Comparison of ENCODE assay signal across 8 cellular contexts in the genomic region with DNA sequence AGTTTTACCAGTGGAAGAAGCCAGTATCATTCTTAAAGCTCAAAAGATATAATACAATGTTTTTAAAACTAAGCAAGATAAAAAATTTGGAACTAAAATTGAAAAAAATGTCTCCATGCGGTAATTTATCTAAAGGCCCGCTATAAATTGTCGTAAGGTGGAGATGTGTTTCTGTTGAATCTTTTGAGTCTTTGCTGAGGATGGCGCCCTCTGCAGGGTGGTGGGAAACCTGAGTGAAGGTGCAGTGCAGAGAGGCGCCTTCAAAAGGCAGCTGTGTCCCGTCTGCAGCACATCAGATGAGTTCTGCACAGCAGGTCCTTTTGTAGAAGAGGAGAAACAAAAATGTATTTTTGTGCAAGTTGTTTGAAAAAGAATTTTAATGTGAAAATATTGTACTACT. TPM values are rescaled to one million over a fixed set of nuclear protein-coding genes. Genes with fewer than 3 reads are reported as not detected.
DNase-seq lines count a peak whose midpoint lies in the region; ATAC-seq and TF ChIP-seq lines count a peak whose summit lies in the region.

No MANE protein-coding gene starts in this region.

- no peak overlapping the region for H3K23ac ChIP-seq in H9 (ENCODE audit: insufficient read length, low read depth, low read length)

- TF ChIP-seq CTCF in C4-2B (conservative IDR thresholded peaks at IDR 0.05) = peak; percentile 59
- TF ChIP-seq CTCF in H9 (conservative IDR thresholded peaks at IDR 0.05) = peak; percentile 93
- TF ChIP-seq CTCF in WI38 (IDR thresholded peaks at IDR 0.05; ENCODE audit: low read depth, low read length) = peak; percentile 24; the same call in 1 of the 2 replicates
- peak; percentile 62 for TF ChIP-seq CTCF in kidney epithelial cell (IDR thresholded peaks at IDR 0.05; ENCODE audit: insufficient read depth, low read length, poor library complexity, severe bottlenecking)
- TF ChIP-seq CTCF in ovary (IDR thresholded peaks at IDR 0.05) = no peak

- no peaks in the 10 kb centered on the region for H3K79me1 ChIP-seq in H9 (ENCODE audit: insufficient read depth, low read depth, low read length, poor library complexity, severe bottlenecking)

- H3K4me1 ChIP-seq in H9 (ENCODE audit: insufficient read depth, low read length) (no peaks in the 10 kb centered on the region; the same call in 1 of the 2 replicates), ovary (ENCODE audit: insufficient read depth) (no peaks in the 10 kb centered on the region)

- H3K4me3 ChIP-seq in WI38 (ENCODE audit: low read depth, low read length) (no peak overlapping the region), kidney epithelial cell (ENCODE audit: low read depth, low read length) (no peak overlapping the region), ovary (no peak overlapping the region)

- no peak for ATAC-seq in HG02840 (IDR thresholded peaks at IDR 0.05; ENCODE audit: low FRiP score, unreplicated experiment)
- ATAC-seq in HG02571 (IDR thresholded peaks at IDR 0.05; ENCODE audit: unreplicated experiment) = no peak

- H3K27ac ChIP-seq in C4-2B = no peak overlapping the region
- H3K27ac ChIP-seq in H9 (ENCODE audit: insufficient read length, low read depth, low read length) = no peak overlapping the region
- H3K27ac ChIP-seq in ovary = no peak overlapping the region

- no peak overlapping the region for H3T11ph ChIP-seq in H9 (ENCODE audit: low read length)

- H4K5ac ChIP-seq in H9 (ENCODE audit: insufficient read length, low read depth, low read length) = no peak overlapping the region

- no peaks in the 10 kb centered on the region for H4K20me1 ChIP-seq in H9 (ENCODE audit: control insufficient read depth, insufficient read depth, insufficient read length)

- H2BK15ac ChIP-seq in H9 (ENCODE audit: low read depth, low read length) = no peak overlapping the region

- no peaks in the 10 kb centered on the region for H3K9me3 Mint-ChIP-seq in H9

- no peak overlapping the region for H3K56ac ChIP-seq in H9 (ENCODE audit: insufficient read length, low read depth, low read length)

- H2BK5ac ChIP-seq in H9 (ENCODE audit: insufficient read length, low read length) = no peak overlapping the region

- no peak overlapping the region for H3K27ac Mint-ChIP-seq in H9

- WGBS in H9 (ENCODE audit: extremely low coverage, insufficient read length, low lambda C conversion rate) = no CpG with 5 or more reads among the region's 6 CpGs
- WGBS in ovary, 3 donors = 78 to 86% (median 81%) methylated on average over 6 of the region's 6 CpGs

- no peak overlapping the region for H3K9ac ChIP-seq in H9 (ENCODE audit: extremely low read depth, insufficient read length, low read length)

- H3K9me3 ChIP-seq in H9 (ENCODE audit: control insufficient read depth, low read depth, low read length) = no peaks in the 10 kb centered on the region
- H3K9me3 ChIP-seq in ovary = no peaks in the 10 kb centered on the region

- H2BK20ac ChIP-seq in H9 (ENCODE audit: low read depth, low read length, poor library complexity, severe bottlenecking) = no peak overlapping the region

- H3K36me3 Mint-ChIP-seq in H9 (ENCODE audit: insufficient read depth in 1 of 3, low read depth in 3 of 3) = peaks cover 32 to 73% (median 63%) of the 10 kb centered on the region in 3 experiments; a peak in 6 of 7 replicates

- peaks cover 13% of the 10 kb centered on the region in 2 experiments for H3K4me1 Mint-ChIP-seq in H9

- H3K14ac ChIP-seq in H9 (ENCODE audit: insufficient read depth, low read length) = no peak overlapping the region

- DNase-seq in H9 (peak; percentile 69), kidney epithelial cell (ENCODE audit: low read depth) (no peak), ovary (no peak), activated gamma-delta T cell treated with Interleukin-2 at 50 U/mL for 16 hours (no peak)

- intact Hi-C loops in ovary (cut with DNase I) = no loop called here

- H2BK12ac ChIP-seq in H9 (ENCODE audit: insufficient read length, low read depth, low read length) = no peak overlapping the region

- no peak for TF ChIP-seq POLR2A in ovary (IDR thresholded peaks at IDR 0.05)

- H3K36me3 ChIP-seq in kidney epithelial cell (ENCODE audit: control insufficient read depth, insufficient read depth, low read length) (peaks cover 2% of the 10 kb centered on the region), ovary (no peaks in the 10 kb centered on the region)

- no peaks in the 10 kb centered on the region for H3K79me2 ChIP-seq in H9 (ENCODE audit: insufficient read depth, low read length)

- no peak overlapping the region for H2BK120ac ChIP-seq in H9 (ENCODE audit: low read depth, low read length, poor library complexity, severe bottlenecking)

- no peak overlapping the region for H4K8ac ChIP-seq in H9 (replicated peaks; ENCODE audit: insufficient read length, low read depth, low read length)

- no peak overlapping the region for H3K4me3 Mint-ChIP-seq in H9

- no peak overlapping the region for H3K4ac ChIP-seq in H9 (ENCODE audit: low read depth, low read length)

- H2AK5ac ChIP-seq in H9 (ENCODE audit: insufficient read length, low read length) = no peak overlapping the region

- TF ChIP-seq EP300 in ovary (IDR thresholded peaks at IDR 0.05) = no peak

- no peaks in the 10 kb centered on the region for H3K27me3 ChIP-seq in H9 (ENCODE audit: insufficient read depth, low read length)
- H3K27me3 ChIP-seq in kidney epithelial cell (ENCODE audit: control insufficient read depth, insufficient read depth, low read length) = no peaks in the 10 kb centered on the region
- H3K27me3 ChIP-seq in ovary = no peaks in the 10 kb centered on the region

- no peaks in the 10 kb centered on the region for H3K27me3 Mint-ChIP-seq in H9 (ENCODE audit: low read depth)

- H3K4me2 ChIP-seq in H9 (ENCODE audit: insufficient read depth, insufficient read length, low read length) = no peak overlapping the region

- H4K91ac ChIP-seq in H9 (ENCODE audit: insufficient read length, low read depth, low read length) = no peak overlapping the region

- H3K18ac ChIP-seq in H9 (ENCODE audit: insufficient read length, low read depth, low read length) = no peak overlapping the region

- H2AFZ ChIP-seq in H9 (ENCODE audit: low read length) = no peak overlapping the region

- no peaks in the 10 kb centered on the region for H3K23me2 ChIP-seq in H9 (ENCODE audit: insufficient read length, low read depth, low read length, poor library complexity, severe bottlenecking)

RNA-seq across cellular contexts. Expression of gene KIF25, which starts 29.4 kb away (rescaled TPM):
- total RNA-seq in H9 (2021) = 0.22 and 0.59 TPM in 2 replicates
- not detected in 2 replicates for total RNA-seq in kidney epithelial cell
- 1 to 10 TPM in 1 of 7 donors, under 1 TPM in 3, not detected in 3; 0.32 to 1.2 (median 0.55) TPM for total RNA-seq in ovary
- polyA plus RNA-seq in ovary = under 1 TPM in 1 of 2 donors, not detected in 1; 0.96 TPM

Comparison
In these comparisons a context has a peak if more than half of its experiments do, and no peak if none do; other contexts are left out.
1. CTCF ChIP-seq: peak in C4-2B (single experiment), H9 (single experiment), WI38 (single experiment) and kidney epithelial cell (single experiment); none in ovary (0 of 3).